9 cellular contexts compared by ENCODE assay signal in the genomic region with DNA sequence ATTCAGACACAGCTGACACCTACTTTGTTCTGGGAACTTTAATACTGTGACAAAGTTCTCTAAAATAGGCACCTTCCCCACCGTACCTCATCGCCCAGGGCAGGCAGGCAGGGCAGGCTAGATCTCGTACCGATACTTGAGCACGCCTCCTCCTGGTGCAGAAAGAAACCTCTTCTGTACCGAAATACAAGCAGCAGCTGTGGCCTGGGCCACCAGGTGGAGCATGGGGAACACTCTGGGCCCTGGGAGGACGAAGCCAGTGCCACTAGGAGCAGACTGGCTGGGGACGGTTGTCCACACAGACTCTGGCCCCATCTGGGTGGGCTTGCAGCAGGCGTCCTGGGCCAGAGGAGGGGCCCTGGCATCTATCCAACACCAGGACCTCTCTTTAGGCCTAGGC. TPM values are rescaled to one million over a fixed set of nuclear protein-coding genes. Genes with fewer than 3 reads are reported as not detected.
DNase-seq lines count a peak whose midpoint lies in the region; ATAC-seq and TF ChIP-seq lines count a peak whose summit lies in the region.
"Had no signal": no experiment of that assay in that cellular context is flagged by ENCODE, and none has a peak within 500 bp of the region (broad histone marks: within the 10 kb centered on the region; RNA-seq: fewer than 3 reads in every experiment).

No MANE protein-coding gene starts in this region.

- H3K4me1 ChIP-seq in CD8-positive, alpha-beta T cell (ENCODE audit: insufficient read depth, low read length): no peaks in the 10 kb centered on the region
- H3K4me1 ChIP-seq in SJCRH30 (no peaks in the 10 kb centered on the region), right lobe of liver (no peaks in the 10 kb centered on the region)

- ATAC-seq in CD8-positive, alpha-beta T cell: peak; percentile 61
- ATAC-seq in right lobe of liver: peak; percentile 63 to 80 (median 78)
- ATAC-seq in GM18907 (IDR thresholded peaks at IDR 0.05; ENCODE audit: unreplicated experiment): no peak
- ATAC-seq in HG03175 (IDR thresholded peaks at IDR 0.05; ENCODE audit: unreplicated experiment): no peak

- H3K36me3 Mint-ChIP-seq in CD8-positive, alpha-beta T cell: peaks cover 34% of the 10 kb centered on the region

- 66% methylated on average over 5 of the region's 9 CpGs for WGBS in right lobe of liver (ENCODE audit: insufficient coverage, low coverage, low lambda C conversion rate, missing lambda C conversion rate)

- no peak for TF ChIP-seq POLR2A in right lobe of liver (IDR thresholded peaks at IDR 0.05)

- intact Hi-C loops in CD8-positive, alpha-beta T cell (cut with DNase I, micrococcal nuclease): loop anchor here in 1 of 2 experiments (1.0 kb wide), 1 partner anchor 20 kb away; no protein-coding TSS in a partner anchor
- intact Hi-C loops in right lobe of liver (cut with DNase I): no loop called here

- no peaks in the 10 kb centered on the region for H3K9me3 ChIP-seq in CD8-positive, alpha-beta T cell (ENCODE audit: low read length)
- H3K9me3 ChIP-seq in SJCRH30 (replicated peaks): no peaks in the 10 kb centered on the region
- no peaks in the 10 kb centered on the region for H3K9me3 ChIP-seq in right lobe of liver
- H3K9me3 ChIP-seq: neutrophil had no signal

- H3K4me1 Mint-ChIP-seq in CD8-positive, alpha-beta T cell (ENCODE audit: low read depth): no peaks in the 10 kb centered on the region

- peak in 3 of 7 experiments; percentile 23 to 39 (median 29) for DNase-seq in CD8-positive, alpha-beta T cell
- DNase-seq in H7 (peak; percentile 95), SJCRH30 (peak; percentile 47 to 59), caudate nucleus (lab: John Stamatoyannopoulos, UW) (peak in 13 of 61 donors; percentile 7 to 52 (median 28)), right lobe of liver (peak in 2 of 3 donors; percentile 59 to 67), NCI-H2029 treated with DMSO at 0.1 percent for 48 hours (lab: John Stamatoyannopoulos, UW) (no peak)

- H3K27me3 Mint-ChIP-seq in CD8-positive, alpha-beta T cell (ENCODE audit: low read depth): no peaks in the 10 kb centered on the region

- CTCF ChIA-PET in CD8-positive, alpha-beta T cell (lab: Charles Lee): interaction anchor here (0.7 to 1.4 kb wide), 3 partner anchors 20 to 125 kb away, joined by 3 to 4 read pairs (median 3); no protein-coding TSS in a partner anchor

- no peaks in the 10 kb centered on the region for H3K9me3 Mint-ChIP-seq in CD8-positive, alpha-beta T cell

- peaks cover 5% of the 10 kb centered on the region for H3K36me3 ChIP-seq in CD8-positive, alpha-beta T cell (ENCODE audit: insufficient read depth, low read length)
- H3K36me3 ChIP-seq in H7 (replicated peaks; ENCODE audit: control insufficient read depth, insufficient read depth, low read length) (no peaks in the 10 kb centered on the region), SJCRH30 (no peaks in the 10 kb centered on the region), right lobe of liver (peaks cover 0 to 28% (median 9%) of the 10 kb centered on the region in 4 donors)

- H3K27ac ChIP-seq in CD8-positive, alpha-beta T cell (ENCODE audit: low read depth, low read length): no peak overlapping the region
- no peak overlapping the region for H3K27ac ChIP-seq in SJCRH30
- H3K27ac ChIP-seq in caudate nucleus (ENCODE audit: low read depth, low read length): peak overlapping the region; percentile 16
- H3K27ac ChIP-seq in right lobe of liver: no peak overlapping the region
- H3K27ac ChIP-seq: neutrophil had no signal

- no peaks in the 10 kb centered on the region for H3K27me3 ChIP-seq in CD8-positive, alpha-beta T cell (ENCODE audit: insufficient read depth, low read length)
- H3K27me3 ChIP-seq in H7 (ENCODE audit: control insufficient read depth, insufficient read depth, low read length) (no peaks in the 10 kb centered on the region), SJCRH30 (no peaks in the 10 kb centered on the region), right lobe of liver (no peaks in the 10 kb centered on the region)
- H3K27me3 ChIP-seq: neutrophil had no signal

- POLR2A ChIA-PET in CD8-positive, alpha-beta T cell (lab: Charles Lee): no interaction called here

- no peak overlapping the region for H3K4me3 ChIP-seq in CD8-positive, alpha-beta T cell (ENCODE audit: low read depth, low read length)
- H3K4me3 ChIP-seq in H7 (ENCODE audit: insufficient read depth, low read depth, low read length) (no peak overlapping the region), SJCRH30 (no peak overlapping the region), right lobe of liver (no peak overlapping the region)

- no peak overlapping the region for H3K4me3 Mint-ChIP-seq in CD8-positive, alpha-beta T cell

- TF ChIP-seq CTCF in CD8-positive, alpha-beta T cell (IDR thresholded peaks at IDR 0.05): no peak
- TF ChIP-seq CTCF in right lobe of liver (IDR thresholded peaks at IDR 0.05): peak; percentile 51 to 70 (median 61)

- H3K27ac Mint-ChIP-seq in CD8-positive, alpha-beta T cell: no peak overlapping the region

RNA-seq across cellular contexts. Expression of a gene that starts 12.8 kb away (rescaled TPM):
- 10 to 100 TPM; 19.1 to 22.4 TPM for total RNA-seq in CD8-positive, alpha-beta T cell
- 5.6 and 7.7 TPM in 2 replicates for total RNA-seq in H7 (2014; rRNA removed; shearing (Covaris generic))
- 9.9 and 10.3 TPM in 2 replicates for total RNA-seq in SJCRH30 (2014; rRNA removed; shearing (Covaris generic))
- 10 to 100 TPM; 21.6 to 45.1 (median 36.2) TPM for total RNA-seq in right lobe of liver

RNA-seq across cellular contexts. Expression of a gene that starts 16.1 kb away (rescaled TPM):
- total RNA-seq in CD8-positive, alpha-beta T cell: not detected
- 0.78 and 2.2 TPM in 2 replicates for total RNA-seq in H7 (2014; rRNA removed; shearing (Covaris generic))
- 3.1 and 3.7 TPM in 2 replicates for total RNA-seq in SJCRH30 (2014; rRNA removed; shearing (Covaris generic))
- total RNA-seq in right lobe of liver: 1 to 10 TPM in 1 of 6 experiments, under 1 TPM in 4, not detected in 1; 0.31 to 3.8 (median 0.37) TPM

RNA-seq across cellular contexts. Expression of a gene that starts 32.6 kb away (rescaled TPM):
- 10 to 100 TPM; 11.2 to 11.7 TPM for total RNA-seq in CD8-positive, alpha-beta T cell
- total RNA-seq in H7 (2014; rRNA removed; shearing (Covaris generic)): 8.5 and 9.5 TPM in 2 replicates
- 12.9 and 14.7 TPM in 2 replicates for total RNA-seq in SJCRH30 (2014; rRNA removed; shearing (Covaris generic))
- 10 to 100 TPM in 5 of 6 experiments, 1 to 10 TPM in 1; 9.5 to 23.0 (median 18.0) TPM for total RNA-seq in right lobe of liver

RNA-seq across cellular contexts. Expression of a gene that starts 44.0 kb away (rescaled TPM):
- 10 to 100 TPM; 12.0 to 12.6 TPM for total RNA-seq in CD8-positive, alpha-beta T cell
- 21.4 and 29.4 TPM in 2 replicates for total RNA-seq in H7 (2014; rRNA removed; shearing (Covaris generic))
- total RNA-seq in SJCRH30 (2014; rRNA removed; shearing (Covaris generic)): 21.4 and 22.1 TPM in 2 replicates
- total RNA-seq in right lobe of liver: 10 to 100 TPM; 34.8 to 49.5 (median 40.9) TPM

RNA-seq across cellular contexts. Expression of a gene that starts 44.2 kb away (rescaled TPM):
- total RNA-seq in CD8-positive, alpha-beta T cell: 100 to 1,000 TPM; 202 to 205 TPM
- total RNA-seq in H7 (2014; rRNA removed; shearing (Covaris generic)): 658 and 684 TPM in 2 replicates
- 528 and 532 TPM in 2 replicates for total RNA-seq in SJCRH30 (2014; rRNA removed; shearing (Covaris generic))
- total RNA-seq in right lobe of liver: 100 to 1,000 TPM in 2 of 6 experiments, 10 to 100 TPM in 4; 71.0 to 122 (median 91.1) TPM

Comparison
In these comparisons a context has a peak if more than half of its experiments do, and no peak if none do; other contexts are left out.
1. ATAC-seq: peak in CD8-positive, alpha-beta T cell (single experiment) and right lobe of liver (4 of 4); none in GM18907 (single experiment) and HG03175 (single experiment).